Comparison of ENCODE assay signal across 8 cellular contexts in genomic region chr6:16338577-16339262, GRCh38.
DNase-seq lines count a peak whose midpoint lies in the region; ATAC-seq and TF ChIP-seq lines count a peak whose summit lies in the region.

No MANE protein-coding gene starts in this region.

- no peak overlapping the region for H3K27ac ChIP-seq in gastrocnemius medialis

- H3K36me3 ChIP-seq in gastrocnemius medialis: no peaks in the 10 kb centered on the region

- intact Hi-C loops in left cardiac atrium (cut with DNase I): loop anchor here (10.0 kb wide), 3 partner anchors 176 to 746 kb away; partner anchors contain the start of gene ATXN1 (in 1 of the 2)
- intact Hi-C loops in gastrocnemius medialis (cut with DNase I; ENCODE audit: low total_unique reads): loop anchor here (10.0 kb wide), 2 partner anchors 336 to 626 kb away; no protein-coding TSS in a partner anchor

- peak overlapping the region; percentile 3 for H3K27ac Mint-ChIP-seq in activated naive CD8-positive, alpha-beta T cell treated with anti-CD3 and anti-CD28 coated beads, Interleukin-2, amount 50 U/mL, for 24 hours
- H3K27ac Mint-ChIP-seq in activated naive CD8-positive, alpha-beta T cell treated with anti-CD3 and anti-CD28 coated beads for 36 hours: no peak overlapping the region
- no peak overlapping the region for H3K27ac Mint-ChIP-seq in WTC11

- H3K4me3 Mint-ChIP-seq in activated naive CD8-positive, alpha-beta T cell treated with anti-CD3 and anti-CD28 coated beads, Interleukin-2, amount 50 U/mL, for 24 hours: no peak overlapping the region
- no peak overlapping the region for H3K4me3 Mint-ChIP-seq in activated naive CD8-positive, alpha-beta T cell treated with anti-CD3 and anti-CD28 coated beads for 36 hours
- H3K4me3 Mint-ChIP-seq in WTC11: no peak overlapping the region

- H3K9me3 Mint-ChIP-seq in activated naive CD8-positive, alpha-beta T cell treated with anti-CD3 and anti-CD28 coated beads, Interleukin-2, amount 50 U/mL, for 24 hours: peaks cover 4% of the 10 kb centered on the region
- no peaks in the 10 kb centered on the region for H3K9me3 Mint-ChIP-seq in activated naive CD8-positive, alpha-beta T cell treated with anti-CD3 and anti-CD28 coated beads for 36 hours
- H3K9me3 Mint-ChIP-seq in WTC11: peaks cover 14% of the 10 kb centered on the region

- no peaks in the 10 kb centered on the region for H3K9me3 ChIP-seq in gastrocnemius medialis

- peaks cover 3% of the 10 kb centered on the region for H3K36me3 Mint-ChIP-seq in activated naive CD8-positive, alpha-beta T cell treated with anti-CD3 and anti-CD28 coated beads, Interleukin-2, amount 50 U/mL, for 24 hours (ENCODE audit: low read depth)
- no peaks in the 10 kb centered on the region for H3K36me3 Mint-ChIP-seq in activated naive CD8-positive, alpha-beta T cell treated with anti-CD3 and anti-CD28 coated beads for 36 hours
- no peaks in the 10 kb centered on the region for H3K36me3 Mint-ChIP-seq in WTC11

- peaks cover 56 to 61% of the 10 kb centered on the region in 2 donors for H3K4me1 ChIP-seq in gastrocnemius medialis

- no peak overlapping the region for H3K4me3 ChIP-seq in gastrocnemius medialis

- CTCF ChIA-PET in WTC11 (lab: Charles Lee): interaction anchor here (0.6 to 1.5 kb wide), 10 partner anchors 9 to 432 kb away, joined by 3 to 13 read pairs (median 3); no protein-coding TSS in a partner anchor

- DNase-seq in activated naive CD8-positive, alpha-beta T cell treated with anti-CD3 and anti-CD28 coated beads, Interleukin-2, amount 50 U/mL, for 24 hours: no peak
- DNase-seq in activated naive CD8-positive, alpha-beta T cell treated with anti-CD3 and anti-CD28 coated beads for 36 hours: no peak
- DNase-seq in WTC11 (ENCODE audit: low spot score) (no peak), left cardiac atrium (peak; percentile 81), gastrocnemius medialis (peak in 1 of 2 donors; percentile 57), NCI-H1092 (lab: John Stamatoyannopoulos, UW) (no peak)

- no peak for TF ChIP-seq POLR2A in gastrocnemius medialis (IDR thresholded peaks at IDR 0.05)

- peaks cover 7% of the 10 kb centered on the region for H3K4me1 Mint-ChIP-seq in activated naive CD8-positive, alpha-beta T cell treated with anti-CD3 and anti-CD28 coated beads, Interleukin-2, amount 50 U/mL, for 24 hours
- H3K4me1 Mint-ChIP-seq in activated naive CD8-positive, alpha-beta T cell treated with anti-CD3 and anti-CD28 coated beads for 36 hours: peaks cover 3% of the 10 kb centered on the region
- peaks cover 11% of the 10 kb centered on the region; the same call in 1 of the 2 replicates for H3K4me1 Mint-ChIP-seq in WTC11

- POLR2A ChIA-PET in WTC11 (lab: Charles Lee): no interaction called here

- ATAC-seq in activated naive CD8-positive, alpha-beta T cell treated with anti-CD3 and anti-CD28 coated beads, Interleukin-2, amount 50 U/mL, for 24 hours: no peak
- ATAC-seq in WTC11 (peak; percentile 82), left cardiac atrium (peak; percentile 38 to 68), gastrocnemius medialis (peak in 1 of 2 donors; percentile 9), HG02759 (IDR thresholded peaks at IDR 0.05; ENCODE audit: unreplicated experiment) (no peak), HG02981 (IDR thresholded peaks at IDR 0.05; ENCODE audit: unreplicated experiment) (no peak)

- H3K27me3 Mint-ChIP-seq in activated naive CD8-positive, alpha-beta T cell treated with anti-CD3 and anti-CD28 coated beads, Interleukin-2, amount 50 U/mL, for 24 hours: no peaks in the 10 kb centered on the region
- H3K27me3 Mint-ChIP-seq in activated naive CD8-positive, alpha-beta T cell treated with anti-CD3 and anti-CD28 coated beads for 36 hours: no peaks in the 10 kb centered on the region
- no peaks in the 10 kb centered on the region for H3K27me3 Mint-ChIP-seq in WTC11 (ENCODE audit: low read depth)

- no peak for TF ChIP-seq CTCF in WTC11 (IDR thresholded peaks at IDR 0.05)
- peak in 3 of 5 experiments; percentile 24 to 45 (median 28) for TF ChIP-seq CTCF in gastrocnemius medialis (IDR thresholded peaks at IDR 0.05 in 4 of 5, conservative IDR thresholded peaks at IDR 0.05 in 1 of 5)

- in situ Hi-C loops in gastrocnemius medialis (cut with MboI; ENCODE audit: low sequenced_read_pairs in 4 of 4): loop anchor here (5.0 to 25.0 kb wide), 6 partner anchors 66 to 624 kb away; no protein-coding TSS in a partner anchor

- H3K27me3 ChIP-seq in gastrocnemius medialis: no peaks in the 10 kb centered on the region

TF ChIP-seq in WTC11, 78 proteins besides CTCF, POLR2A, EP300 and RAD21:
- TF ChIP-seq MXD4 (CRISPR knock-in tag; IDR thresholded peaks at IDR 0.05; ENCODE audit: borderline replicate concordance) (no peak), CDX4 (CRISPR knock-in tag; IDR thresholded peaks at IDR 0.05; ENCODE audit: borderline replicate concordance) (no peak), ESRRA (CRISPR knock-in tag; IDR thresholded peaks at IDR 0.05; ENCODE audit: borderline replicate concordance) (no peak)
- TF ChIP-seq, protein P1, sequence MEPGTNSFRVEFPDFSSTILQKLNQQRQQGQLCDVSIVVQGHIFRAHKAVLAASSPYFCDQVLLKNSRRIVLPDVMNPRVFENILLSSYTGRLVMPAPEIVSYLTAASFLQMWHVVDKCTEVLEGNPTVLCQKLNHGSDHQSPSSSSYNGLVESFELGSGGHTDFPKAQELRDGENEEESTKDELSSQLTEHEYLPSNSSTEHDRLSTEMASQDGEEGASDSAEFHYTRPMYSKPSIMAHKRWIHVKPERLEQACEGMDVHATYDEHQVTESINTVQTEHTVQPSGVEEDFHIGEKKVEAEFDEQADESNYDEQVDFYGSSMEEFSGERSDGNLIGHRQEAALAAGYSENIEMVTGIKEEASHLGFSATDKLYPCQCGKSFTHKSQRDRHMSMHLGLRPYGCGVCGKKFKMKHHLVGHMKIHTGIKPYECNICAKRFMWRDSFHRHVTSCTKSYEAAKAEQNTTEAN (CRISPR knock-in tag; IDR thresholded peaks at IDR 0.05): no peak
- TF ChIP-seq, protein P2, sequence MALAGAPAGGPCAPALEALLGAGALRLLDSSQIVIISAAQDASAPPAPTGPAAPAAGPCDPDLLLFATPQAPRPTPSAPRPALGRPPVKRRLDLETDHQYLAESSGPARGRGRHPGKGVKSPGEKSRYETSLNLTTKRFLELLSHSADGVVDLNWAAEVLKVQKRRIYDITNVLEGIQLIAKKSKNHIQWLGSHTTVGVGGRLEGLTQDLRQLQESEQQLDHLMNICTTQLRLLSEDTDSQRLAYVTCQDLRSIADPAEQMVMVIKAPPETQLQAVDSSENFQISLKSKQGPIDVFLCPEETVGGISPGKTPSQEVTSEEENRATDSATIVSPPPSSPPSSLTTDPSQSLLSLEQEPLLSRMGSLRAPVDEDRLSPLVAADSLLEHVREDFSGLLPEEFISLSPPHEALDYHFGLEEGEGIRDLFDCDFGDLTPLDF (CRISPR knock-in tag; IDR thresholded peaks at IDR 0.05): no peak

Comparison
In these comparisons a context has a peak if more than half of its experiments do, and no peak if none do; other contexts are left out.
1. ATAC-seq: peak in WTC11 (single experiment) and left cardiac atrium (2 of 2); none in activated naive CD8-positive, alpha-beta T cell treated with anti-CD3 and anti-CD28 coated beads, Interleukin-2, amount 50 U/mL, for 24 hours (single experiment), HG02759 (single experiment) and HG02981 (single experiment).